Comparison of ENCODE assay signal across 15 cellular contexts in genomic region chr16:17365591-17366298, GRCh38.
DNase-seq lines count a peak whose midpoint lies in the region; ATAC-seq and TF ChIP-seq lines count a peak whose summit lies in the region.
"Had no signal": no experiment of that assay in that cellular context is flagged by ENCODE, and none has a peak within 500 bp of the region (broad histone marks: within the 10 kb centered on the region; RNA-seq: fewer than 3 reads in every experiment).

No MANE protein-coding gene starts in this region.

- H3K27ac ChIP-seq in ACC112 (ENCODE audit: low read depth, low read length) (peak overlapping the region; percentile 94), gastroesophageal sphincter (peak overlapping the region in 3 of 4 donors; percentile 67 to 71 (median 71))
- H3K27ac ChIP-seq in CD4-positive, alpha-beta memory T cell (ENCODE audit: low read depth, low read length), result peak overlapping the region; percentile 72
- H3K27ac ChIP-seq: ovary had no signal

- peak overlapping the region; percentile 95 to 100 (median 99) for H3K27ac Mint-ChIP-seq in CD4-positive, alpha-beta memory T cell
- H3K27ac Mint-ChIP-seq in activated naive CD8-positive, alpha-beta T cell, result peak overlapping the region; percentile 7
- H3K27ac Mint-ChIP-seq: activated naive CD4-positive, alpha-beta T cell treated with anti-CD3 and anti-CD28 coated beads for 36 hours had no signal

- H3K9me3 ChIP-seq in CD4-positive, alpha-beta memory T cell (ENCODE audit: control insufficient read depth in 1 of 2, low read length in 2 of 2), result no peaks in the 10 kb centered on the region
- H3K9me3 ChIP-seq in gastroesophageal sphincter, result no peaks in the 10 kb centered on the region
- H3K9me3 ChIP-seq: ovary had no signal

- peaks cover 0 to 2% (median 0%) of the 10 kb centered on the region in 8 donors for H3K9me3 Mint-ChIP-seq in CD4-positive, alpha-beta memory T cell
- no peaks in the 10 kb centered on the region for H3K9me3 Mint-ChIP-seq in activated naive CD8-positive, alpha-beta T cell (ENCODE audit: low read depth)
- H3K9me3 Mint-ChIP-seq: activated naive CD4-positive, alpha-beta T cell treated with anti-CD3 and anti-CD28 coated beads for 36 hours had no signal

- CTCF ChIA-PET in CD4-positive, alpha-beta memory T cell (lab: Charles Lee; ENCODE audit: partially characterized antibody), result interaction anchor here (0.6 to 2.8 kb wide), 5 partner anchors 32 to 170 kb away, joined by 3 to 9 read pairs (median 6); no protein-coding TSS in a partner anchor

- intact Hi-C loops in CD4-positive, alpha-beta memory T cell (cut with micrococcal nuclease), result loop anchor here (10.0 kb wide), 2 partner anchors 351 to 1699 kb away; partner anchors contain the start of gene COQ7

- POLR2A ChIA-PET in CD4-positive, alpha-beta memory T cell (lab: Charles Lee; ENCODE audit: partially characterized antibody), result interaction anchor here (0.6 to 10.4 kb wide), 12 partner anchors 9 to 104 kb away, joined by 3 to 201 read pairs (median 4); no protein-coding TSS in a partner anchor

- DNase-seq in CD4-positive, alpha-beta memory T cell, result no peak
- no peak for DNase-seq in NCI-H82 (lab: John Stamatoyannopoulos, UW)
- DNase-seq: activated CD4-positive, alpha-beta T cell treated with anti-CD3 and anti-CD28 coated beads for 1 hour; activated naive CD4-positive, alpha-beta T cell treated with anti-CD3 and anti-CD28 coated beads for 36 hours; head of caudate nucleus; NCI-H69; ovary; SIG-M5 had no signal

- H3K4me3 ChIP-seq in ACC112 (ENCODE audit: low read depth, low read length) (no peak overlapping the region), gastroesophageal sphincter (no peak overlapping the region)
- H3K4me3 ChIP-seq in CD4-positive, alpha-beta memory T cell (ENCODE audit: low read length in 2 of 2), result no peak overlapping the region
- H3K4me3 ChIP-seq: ovary had no signal

- no peak for TF ChIP-seq CTCF in gastroesophageal sphincter (IDR thresholded peaks at IDR 0.05)

- H3K4me1 ChIP-seq in ACC112 (ENCODE audit: control insufficient read depth, insufficient read depth, low read length, unreplicated experiment) (peaks cover 70% of the 10 kb centered on the region), gastroesophageal sphincter (peaks cover 8 to 93% (median 45%) of the 10 kb centered on the region in 3 donors)
- peaks cover 100% of the 10 kb centered on the region for H3K4me1 ChIP-seq in CD4-positive, alpha-beta memory T cell (ENCODE audit: insufficient read depth, low read length)

- no peak for TF ChIP-seq EP300 in gastroesophageal sphincter (IDR thresholded peaks at IDR 0.05)

- no peak for TF ChIP-seq POLR2A in gastroesophageal sphincter (IDR thresholded peaks at IDR 0.05)

- H3K4me1 Mint-ChIP-seq in CD4-positive, alpha-beta memory T cell, result peaks cover 84 to 100% (median 94%) of the 10 kb centered on the region in 4 donors
- peaks cover 99% of the 10 kb centered on the region for H3K4me1 Mint-ChIP-seq in activated naive CD8-positive, alpha-beta T cell (ENCODE audit: low read depth)

- no peaks in the 10 kb centered on the region for H3K27me3 ChIP-seq in ACC112 (ENCODE audit: insufficient read depth, low read length)
- no peaks in the 10 kb centered on the region for H3K27me3 ChIP-seq in CD4-positive, alpha-beta memory T cell (ENCODE audit: insufficient read depth, low read length)
- H3K27me3 ChIP-seq in gastroesophageal sphincter, result no peaks in the 10 kb centered on the region
- H3K27me3 ChIP-seq: ovary had no signal

- H2AFZ ChIP-seq in ACC112 (ENCODE audit: low read length, unreplicated experiment), result no peak overlapping the region

- 78 to 79% methylated on average over 2 to 3 of the region's 3 CpGs for WGBS in gastroesophageal sphincter (ENCODE audit: low coverage in 1 of 2), 2 donors

- peak; percentile 16 for ATAC-seq in gastroesophageal sphincter
- no peak for ATAC-seq in GM19035 (IDR thresholded peaks at IDR 0.05; ENCODE audit: unreplicated experiment)
- ATAC-seq in GM18511 (IDR thresholded peaks at IDR 0.05; ENCODE audit: unreplicated experiment), result no peak
- no peak for ATAC-seq in GM21723 (IDR thresholded peaks at IDR 0.05; ENCODE audit: unreplicated experiment)
- ATAC-seq: left lobe of liver had no signal

- H3K36me3 Mint-ChIP-seq in CD4-positive, alpha-beta memory T cell, result peaks cover 0 to 4% of the 10 kb centered on the region in 2 donors
- H3K36me3 Mint-ChIP-seq in activated naive CD8-positive, alpha-beta T cell, result no peaks in the 10 kb centered on the region

- H3K36me3 ChIP-seq in ACC112 (ENCODE audit: insufficient read depth, low read length) (no peaks in the 10 kb centered on the region), gastroesophageal sphincter (no peaks in the 10 kb centered on the region)
- no peaks in the 10 kb centered on the region for H3K36me3 ChIP-seq in CD4-positive, alpha-beta memory T cell (ENCODE audit: insufficient read depth, low read length)
- H3K36me3 ChIP-seq: ovary had no signal

- peak overlapping the region in 5 of 8 donors; percentile 8 to 73 (median 70) for H3K4me3 Mint-ChIP-seq in CD4-positive, alpha-beta memory T cell
- peak overlapping the region; percentile 41 for H3K4me3 Mint-ChIP-seq in activated naive CD8-positive, alpha-beta T cell
- H3K4me3 Mint-ChIP-seq: activated naive CD4-positive, alpha-beta T cell treated with anti-CD3 and anti-CD28 coated beads for 36 hours had no signal

- H3K27me3 Mint-ChIP-seq in CD4-positive, alpha-beta memory T cell, result no peaks in the 10 kb centered on the region
- no peaks in the 10 kb centered on the region for H3K27me3 Mint-ChIP-seq in activated naive CD8-positive, alpha-beta T cell

- peaks cover 27% of the 10 kb centered on the region for H3K79me2 ChIP-seq in ACC112 (ENCODE audit: control insufficient read depth, insufficient read depth, low read length, unreplicated experiment)
